32 cellular contexts compared by ENCODE assay signal in the genomic region with DNA sequence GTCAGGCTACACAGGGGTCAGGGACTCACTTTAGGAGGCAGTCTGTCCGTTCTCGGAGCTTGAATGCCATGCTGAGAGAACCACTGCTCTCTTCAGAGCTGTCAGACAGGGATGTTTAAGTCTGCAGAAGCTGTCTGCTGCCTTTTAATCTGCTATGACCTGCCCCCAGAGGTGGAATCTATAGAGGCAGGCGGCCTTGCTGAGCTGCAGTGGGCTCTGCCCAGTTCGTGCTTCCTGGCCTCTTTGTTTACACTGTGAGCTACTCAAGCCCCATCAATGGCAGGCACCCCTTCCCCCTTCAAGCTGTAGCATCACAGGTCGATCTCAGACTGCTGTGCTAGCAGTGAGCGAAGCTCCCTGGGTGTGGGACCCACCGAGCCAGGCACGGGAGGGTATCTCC. TPM values are rescaled to one million over a fixed set of nuclear protein-coding genes. Genes with fewer than 3 reads are reported as not detected.
"Had no signal": no experiment of that assay in that cellular context is flagged by ENCODE, and none has a peak within 500 bp of the region (broad histone marks: within the 10 kb centered on the region; RNA-seq: fewer than 3 reads in every experiment).

No MANE protein-coding gene starts in this region.

- H3K27me3 Mint-ChIP-seq: activated CD4-positive, alpha-beta T cell treated with anti-CD3 and anti-CD28 coated beads, Interleukin-2, amount 10 ng/mL, durations not matched to agents 24 days and 14 days; activated CD8-positive, alpha-beta T cell treated with anti-CD3 and anti-CD28 coated beads for 36 hours; activated naive CD8-positive, alpha-beta T cell treated with anti-CD3 and anti-CD28 coated beads for 36 hours; central memory CD8-positive, alpha-beta T cell; T-cell; T-helper 17 cell had no signal

- H3K4me3 ChIP-seq: cardiac muscle cell, PC-9 had no signal

- H3K4me1 Mint-ChIP-seq: activated CD4-positive, alpha-beta T cell treated with anti-CD3 and anti-CD28 coated beads, Interleukin-2, amount 10 ng/mL, durations not matched to agents 24 days and 14 days; activated naive CD8-positive, alpha-beta T cell treated with anti-CD3 and anti-CD28 coated beads for 36 hours; activated T-helper 17 cell treated with anti-CD3 and anti-CD28 coated beads, Interleukin-2, amount 50 U/mL, for 72 hours; central memory CD8-positive, alpha-beta T cell; T-cell; T-helper 17 cell had no signal

- H3K36me3 Mint-ChIP-seq: activated naive CD8-positive, alpha-beta T cell treated with anti-CD3 and anti-CD28 coated beads for 36 hours; T-cell had no signal

- H3K27ac Mint-ChIP-seq: activated CD4-positive, alpha-beta T cell treated with anti-CD3 and anti-CD28 coated beads, Interleukin-2, amount 10 ng/mL, durations not matched to agents 24 days and 14 days; activated CD8-positive, alpha-beta T cell treated with anti-CD3 and anti-CD28 coated beads for 36 hours; activated naive CD8-positive, alpha-beta T cell treated with anti-CD3 and anti-CD28 coated beads for 36 hours; activated T-cell treated with anti-CD3 and anti-CD28 coated beads, Interleukin-2, amount 50 U/mL, for 72 hours; activated T-helper 17 cell treated with anti-CD3 and anti-CD28 coated beads, Interleukin-2, amount 50 U/mL, for 72 hours; T-cell; T-helper 17 cell had no signal

- H2AFZ ChIP-seq: PC-9 had no signal

- H3K4me3 Mint-ChIP-seq: activated CD4-positive, alpha-beta T cell treated with anti-CD3 and anti-CD28 coated beads, Interleukin-2, amount 10 ng/mL, durations not matched to agents 24 days and 14 days; activated CD8-positive, alpha-beta T cell treated with anti-CD3 and anti-CD28 coated beads for 36 hours; activated naive CD8-positive, alpha-beta T cell treated with anti-CD3 and anti-CD28 coated beads for 36 hours; activated T-cell treated with anti-CD3 and anti-CD28 coated beads, Interleukin-2, amount 50 U/mL, for 72 hours; activated T-helper 17 cell treated with anti-CD3 and anti-CD28 coated beads, Interleukin-2, amount 50 U/mL, for 72 hours; central memory CD8-positive, alpha-beta T cell; T-cell; T-helper 17 cell had no signal

- DNase-seq: activated CD4-positive, alpha-beta T cell treated with anti-CD3 and anti-CD28 coated beads, Interleukin-2, amount 10 ng/mL, durations not matched to agents 24 days and 14 days; activated CD4-positive, alpha-beta T cell treated with anti-CD3 and anti-CD28 coated beads, Interleukin-2, amount 50 U/mL, for 4 hours; activated CD8-positive, alpha-beta T cell treated with anti-CD3 and anti-CD28 coated beads for 36 hours; activated effector memory CD4-positive, alpha-beta T cell treated with anti-CD3 and anti-CD28 coated beads, Interleukin-2, amount 50 U/mL, for 16 hours; activated naive CD4-positive, alpha-beta T cell; activated naive CD4-positive, alpha-beta T cell treated with anti-CD3 and anti-CD28 coated beads, Interleukin-2, amount 50 U/mL, for 16 hours; activated naive CD8-positive, alpha-beta T cell treated with anti-CD3 and anti-CD28 coated beads for 36 hours; activated T-cell treated with anti-CD3 and anti-CD28 coated beads, Interleukin-2, amount 50 U/mL, for 1 hour; activated T-cell treated with anti-CD3 and anti-CD28 coated beads, Interleukin-2, amount 50 U/mL, for 72 hours; amniotic stem cell; aorta; KG1; MM.1S; MV-4-11; NCI-H1092; NCI-H1436 treated with DMSO at 0.1 percent for 48 hours; NCI-H1694 treated with DMSO at 0.1 percent for 48 hours; NCI-H2029; NCI-H345; NCI-H526 treated with DMSO at 0.1 percent for 48 hours; PC-9; SIG-M5; T-cell; T-helper 17 cell; T-helper 9 cell; WERI-Rb-1 had no signal

- H3K27me3 ChIP-seq: cardiac muscle cell had no signal

- H3K36me3 ChIP-seq: cardiac muscle cell, WERI-Rb-1 had no signal

- H3K4me2 ChIP-seq: PC-9 had no signal

- H3K27ac ChIP-seq: cardiac muscle cell, PC-9, RWPE1, WERI-Rb-1 had no signal

RNA-seq across cellular contexts. Expression of a gene that starts 31.5 kb away (rescaled TPM):
- total RNA-seq: activated CD4-positive, alpha-beta T cell treated with anti-CD3 and anti-CD28 coated beads, Interleukin-2, amount 10 ng/mL, durations not matched to agents 24 days and 14 days; activated CD8-positive, alpha-beta memory T cell treated with anti-CD3 and anti-CD28 coated beads for 36 hours; activated CD8-positive, alpha-beta T cell treated with anti-CD3 and anti-CD28 coated beads for 36 hours; activated naive CD8-positive, alpha-beta T cell treated with anti-CD3 and anti-CD28 coated beads for 36 hours; OCI-LY7; PC-9; T-cell had no signal
